ENCODE assay signal across 1 cellular context in the genomic region with DNA sequence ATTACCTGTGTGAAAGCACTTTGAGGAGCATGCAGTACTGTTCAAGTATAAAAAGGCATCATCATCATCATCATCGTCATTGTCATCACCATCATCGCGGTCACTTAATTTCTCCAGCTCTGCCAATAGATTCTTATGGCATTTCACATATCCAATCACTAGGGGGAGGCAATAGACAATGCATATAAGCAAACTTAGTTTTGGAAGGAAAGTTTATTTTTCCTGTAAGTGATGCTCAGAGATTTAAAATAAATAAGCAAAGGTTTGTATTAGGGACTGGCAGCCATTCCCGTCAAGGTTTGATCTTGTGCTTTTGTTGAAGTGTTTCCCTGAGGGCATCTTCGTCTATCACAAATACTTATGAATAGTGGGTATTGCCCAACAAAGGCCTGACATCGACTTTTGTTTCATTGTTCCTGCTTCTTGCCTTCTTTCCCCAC.
TF ChIP-seq lines count a peak whose summit lies in the region.

No MANE protein-coding gene starts in this region.

TF ChIP-seq in HepG2, 621 proteins besides CTCF, POLR2A, EP300 and RAD21 (continued from another document):
- TF ChIP-seq, protein P1, sequence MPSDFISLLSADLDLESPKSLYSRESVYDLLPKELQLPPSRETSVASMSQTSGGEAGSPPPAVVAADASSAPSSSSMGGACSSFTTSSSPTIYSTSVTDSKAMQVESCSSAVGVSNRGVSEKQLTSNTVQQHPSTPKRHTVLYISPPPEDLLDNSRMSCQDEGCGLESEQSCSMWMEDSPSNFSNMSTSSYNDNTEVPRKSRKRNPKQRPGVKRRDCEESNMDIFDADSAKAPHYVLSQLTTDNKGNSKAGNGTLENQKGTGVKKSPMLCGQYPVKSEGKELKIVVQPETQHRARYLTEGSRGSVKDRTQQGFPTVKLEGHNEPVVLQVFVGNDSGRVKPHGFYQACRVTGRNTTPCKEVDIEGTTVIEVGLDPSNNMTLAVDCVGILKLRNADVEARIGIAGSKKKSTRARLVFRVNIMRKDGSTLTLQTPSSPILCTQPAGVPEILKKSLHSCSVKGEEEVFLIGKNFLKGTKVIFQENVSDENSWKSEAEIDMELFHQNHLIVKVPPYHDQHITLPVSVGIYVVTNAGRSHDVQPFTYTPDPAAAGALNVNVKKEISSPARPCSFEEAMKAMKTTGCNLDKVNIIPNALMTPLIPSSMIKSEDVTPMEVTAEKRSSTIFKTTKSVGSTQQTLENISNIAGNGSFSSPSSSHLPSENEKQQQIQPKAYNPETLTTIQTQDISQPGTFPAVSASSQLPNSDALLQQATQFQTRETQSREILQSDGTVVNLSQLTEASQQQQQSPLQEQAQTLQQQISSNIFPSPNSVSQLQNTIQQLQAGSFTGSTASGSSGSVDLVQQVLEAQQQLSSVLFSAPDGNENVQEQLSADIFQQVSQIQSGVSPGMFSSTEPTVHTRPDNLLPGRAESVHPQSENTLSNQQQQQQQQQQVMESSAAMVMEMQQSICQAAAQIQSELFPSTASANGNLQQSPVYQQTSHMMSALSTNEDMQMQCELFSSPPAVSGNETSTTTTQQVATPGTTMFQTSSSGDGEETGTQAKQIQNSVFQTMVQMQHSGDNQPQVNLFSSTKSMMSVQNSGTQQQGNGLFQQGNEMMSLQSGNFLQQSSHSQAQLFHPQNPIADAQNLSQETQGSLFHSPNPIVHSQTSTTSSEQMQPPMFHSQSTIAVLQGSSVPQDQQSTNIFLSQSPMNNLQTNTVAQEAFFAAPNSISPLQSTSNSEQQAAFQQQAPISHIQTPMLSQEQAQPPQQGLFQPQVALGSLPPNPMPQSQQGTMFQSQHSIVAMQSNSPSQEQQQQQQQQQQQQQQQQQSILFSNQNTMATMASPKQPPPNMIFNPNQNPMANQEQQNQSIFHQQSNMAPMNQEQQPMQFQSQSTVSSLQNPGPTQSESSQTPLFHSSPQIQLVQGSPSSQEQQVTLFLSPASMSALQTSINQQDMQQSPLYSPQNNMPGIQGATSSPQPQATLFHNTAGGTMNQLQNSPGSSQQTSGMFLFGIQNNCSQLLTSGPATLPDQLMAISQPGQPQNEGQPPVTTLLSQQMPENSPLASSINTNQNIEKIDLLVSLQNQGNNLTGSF (CRISPR knock-in tag; IDR thresholded peaks at IDR 0.05), result no peak
- TF ChIP-seq STAG1 (CRISPR knock-in tag; IDR thresholded peaks at IDR 0.05), result peak; percentile 73
- 0 out of 2 replicates have a peak, but pooled peaks have one; percentile 11 for TF ChIP-seq CEBPB (IDR thresholded peaks at IDR 0.05; ENCODE audit: borderline replicate concordance, low read depth, low read length)
- no peak for TF ChIP-seq ZSCAN31 (CRISPR knock-in tag; IDR thresholded peaks at IDR 0.05; ENCODE audit: low read depth)
